1 cellular context compared by ENCODE assay signal in genomic region chr11:103800406-103801114, GRCh38.
TF ChIP-seq lines count a peak whose summit lies in the region.

No MANE protein-coding gene starts in this region.

TF ChIP-seq in H1, 55 proteins besides CTCF, POLR2A, EP300 and RAD21:
- TF ChIP-seq BRCA1 (IDR thresholded peaks at IDR 0.05; ENCODE audit: low read depth, low read length) (no peak), E2F6 (IDR thresholded peaks at IDR 0.05) (no peak), BCL11A (IDR thresholded peaks at IDR 0.05; ENCODE audit: low read depth in 2 of 2, low read length in 2 of 2) (no peak), CHD2 (IDR thresholded peaks at IDR 0.05; ENCODE audit: low read length) (no peak), TAF7 (optimal IDR thresholded peaks at IDR 0.05; ENCODE audit: borderline replicate concordance, low read depth, low read length) (no peak), EZH2 (IDR thresholded peaks at IDR 0.05; ENCODE audit: low read depth, low read length, severe bottlenecking) (no peak), KDM4A (IDR thresholded peaks at IDR 0.05; ENCODE audit: low read depth, low read length, severe bottlenecking) (no peak), CBX5 (IDR thresholded peaks at IDR 0.05; ENCODE audit: low read depth, low read length) (no peak), JUN (IDR thresholded peaks at IDR 0.05; ENCODE audit: low read depth, low read length) (no peak), SRF (IDR thresholded peaks at IDR 0.05; ENCODE audit: low read depth, low read length) (no peak), TEAD4 (IDR thresholded peaks at IDR 0.05; ENCODE audit: low read depth, low read length) (no peak)
